1 cellular context compared by ENCODE assay signal in genomic region chr19:41914906-41915247, GRCh38.
TF ChIP-seq lines count a peak whose summit lies in the region.

No MANE protein-coding gene starts in this region.

TF ChIP-seq in IMR-90, 13 proteins besides CTCF, POLR2A, EP300 and RAD21:
- no peak for TF ChIP-seq NFE2L2 (IDR thresholded peaks at IDR 0.05; ENCODE audit: low read depth, low read length)
- TF ChIP-seq CHD1 (IDR thresholded peaks at IDR 0.05; ENCODE audit: low read depth, low read length): no peak
- TF ChIP-seq MAFK (IDR thresholded peaks at IDR 0.05; ENCODE audit: low read depth, low read length): no peak
- TF ChIP-seq RFX5 (IDR thresholded peaks at IDR 0.05; ENCODE audit: low read depth, low read length): no peak
- no peak for TF ChIP-seq BHLHE40 (IDR thresholded peaks at IDR 0.05; ENCODE audit: low read depth, low read length)
- TF ChIP-seq MXI1 (IDR thresholded peaks at IDR 0.05; ENCODE audit: borderline replicate concordance, low read depth, low read length): no peak
